ENCODE assay signal across 9 cellular contexts in genomic region chr2:16625201-16625729, GRCh38. TPM values are rescaled to one million over a fixed set of nuclear protein-coding genes. Genes with fewer than 3 reads are reported as not detected.
A peak's percentile ranks its signal among the peaks of the same experiment; 100 is the strongest.
DNase-seq lines count a peak whose midpoint lies in the region; ATAC-seq, FAIRE-seq and TF ChIP-seq lines count a peak whose summit lies in the region.
"Had no signal": no experiment of that assay in that cellular context is flagged by ENCODE, and none has a peak within 500 bp of the region (broad histone marks: within the 10 kb centered on the region; RNA-seq: fewer than 3 reads in every experiment).

No MANE protein-coding gene starts in this region.

- no peak overlapping the region for H2AFZ ChIP-seq in PC-9

- CTCF ChIA-PET in PC-9 (lab: Charles Lee) = no interaction called here

- intact Hi-C loops in PC-9 (cut with micrococcal nuclease; ENCODE audit: unreplicated experiment) = no loop called here
- intact Hi-C loops in kidney (cut with DNase I) = no loop called here

- peak overlapping the region; percentile 93 for H3K27ac Mint-ChIP-seq in stimulated activated naive B cell treated with anti-CD40 and anti-IgM and Interleukin-4, amounts not matched to agents 10 μg/mL and 1 μg/mL and 100 μg/mL, for 72 hours

- no peak for DNase-seq in PC-9
- DNase-seq in right atrium auricular region (ENCODE audit: low spot score) = no peak
- DNase-seq in stimulated activated naive B cell treated with anti-CD40 and anti-IgM and Interleukin-4, amounts not matched to agents 10 μg/mL and 1 μg/mL and 100 μg/mL, for 72 hours = peak; percentile 40
- DNase-seq in kidney glomerular epithelial cell (lab: John Stamatoyannopoulos, UW) = no peak
- DNase-seq in GM19240 (ENCODE audit: insufficient read length, low spot score) = no peak
- DNase-seq in kidney = no peak
- DNase-seq in GOT3 (lab: John Stamatoyannopoulos, UW) = no peak
- DNase-seq: activated CD4-positive, CD25-positive, alpha-beta regulatory T cell had no signal

- TF ChIP-seq CTCF in PC-9 (conservative IDR thresholded peaks at IDR 0.05) = no peak
- TF ChIP-seq CTCF in right atrium auricular region (IDR thresholded peaks at IDR 0.05) = peak in 1 of 2 donors; percentile 15
- TF ChIP-seq CTCF in kidney (IDR thresholded peaks at IDR 0.05; ENCODE audit: borderline replicate concordance, extremely low read depth, insufficient read depth) = no peak

- H3K9ac ChIP-seq in kidney (ENCODE audit: low read length in 2 of 2) = no peak overlapping the region

- H3K36me3 Mint-ChIP-seq in stimulated activated naive B cell treated with anti-CD40 and anti-IgM and Interleukin-4, amounts not matched to agents 10 μg/mL and 1 μg/mL and 100 μg/mL, for 72 hours = peaks cover 25 to 40% of the 10 kb centered on the region in 2 donors

- peaks cover 30% of the 10 kb centered on the region for H3F3A ChIP-seq in PC-9 (ENCODE audit: insufficient read depth, low read depth)

- no peaks in the 10 kb centered on the region for H3K27me3 Mint-ChIP-seq in stimulated activated naive B cell treated with anti-CD40 and anti-IgM and Interleukin-4, amounts not matched to agents 10 μg/mL and 1 μg/mL and 100 μg/mL, for 72 hours

- no peaks in the 10 kb centered on the region for H4K20me1 ChIP-seq in PC-9 (ENCODE audit: insufficient read depth)

- H3K27me3 ChIP-seq in PC-9 (ENCODE audit: insufficient read depth, low read depth) (no peaks in the 10 kb centered on the region), right atrium auricular region (no peaks in the 10 kb centered on the region)

- H3K4me2 ChIP-seq in PC-9 = peak overlapping the region; percentile 44; the same call in 1 of the 2 replicates

- no TSS peak for BruUV-seq in PC-9 (replicated peaks; lab: Mats Ljungman, UMichigan)

- no peak overlapping the region for H3K4me3 ChIP-seq in PC-9
- H3K4me3 ChIP-seq in right atrium auricular region = no peak overlapping the region
- H3K4me3 ChIP-seq in kidney (ENCODE audit: low read length in 2 of 2) = no peak overlapping the region

- H3K9me3 Mint-ChIP-seq in stimulated activated naive B cell treated with anti-CD40 and anti-IgM and Interleukin-4, amounts not matched to agents 10 μg/mL and 1 μg/mL and 100 μg/mL, for 72 hours = no peaks in the 10 kb centered on the region

- no peak for FAIRE-seq in kidney (lab: Jason Lieb, UNC)

- peak overlapping the region; percentile 82; the same call in 1 of the 2 replicates for H3K27ac ChIP-seq in PC-9
- H3K27ac ChIP-seq in right atrium auricular region = peak overlapping the region; percentile 38 to 70
- H3K27ac ChIP-seq in kidney (ENCODE audit: low read depth in 2 of 2, low read length in 2 of 2) = no peak overlapping the region

- peak overlapping the region; percentile 54 to 66 for H3K4me3 Mint-ChIP-seq in stimulated activated naive B cell treated with anti-CD40 and anti-IgM and Interleukin-4, amounts not matched to agents 10 μg/mL and 1 μg/mL and 100 μg/mL, for 72 hours

- peaks cover 88 to 99% of the 10 kb centered on the region in 2 donors for H3K4me1 Mint-ChIP-seq in stimulated activated naive B cell treated with anti-CD40 and anti-IgM and Interleukin-4, amounts not matched to agents 10 μg/mL and 1 μg/mL and 100 μg/mL, for 72 hours

- POLR2A ChIA-PET in PC-9 (lab: Charles Lee; ENCODE audit: unreplicated experiment) = no interaction called here

- no peaks in the 10 kb centered on the region for H3K9me3 ChIP-seq in PC-9 (ENCODE audit: insufficient read depth, low read depth)
- no peaks in the 10 kb centered on the region for H3K9me3 ChIP-seq in right atrium auricular region
- H3K9me3 ChIP-seq in kidney (ENCODE audit: control insufficient read depth in 1 of 2, low read length in 2 of 2) = no peaks in the 10 kb centered on the region

- H3K4me1 ChIP-seq in PC-9 (replicated peaks; ENCODE audit: insufficient read depth) = peaks cover 67% of the 10 kb centered on the region
- peaks cover 0 to 35% of the 10 kb centered on the region in 2 donors for H3K4me1 ChIP-seq in right atrium auricular region
- peaks cover 0 to 11% of the 10 kb centered on the region in 2 donors for H3K4me1 ChIP-seq in kidney (ENCODE audit: control insufficient read depth in 1 of 2, insufficient read depth in 1 of 2, low read depth in 1 of 2, low read length in 2 of 2)

- ATAC-seq in HG02678 (IDR thresholded peaks at IDR 0.05; ENCODE audit: unreplicated experiment) = peak; percentile 6
- peak; percentile 68 to 74 for ATAC-seq in stimulated activated naive B cell treated with anti-CD40 and anti-IgM and Interleukin-4, amounts not matched to agents 10 μg/mL and 1 μg/mL and 100 μg/mL, for 72 hours (replicated peaks)

- H3K79me2 ChIP-seq in PC-9 (ENCODE audit: low read depth) = no peaks in the 10 kb centered on the region

- H3K36me3 ChIP-seq in PC-9 (ENCODE audit: low read depth) (no peaks in the 10 kb centered on the region), right atrium auricular region (peaks cover 4% of the 10 kb centered on the region), kidney (ENCODE audit: control insufficient read depth in 1 of 2, insufficient read depth in 2 of 2, low read length in 2 of 2) (no peaks in the 10 kb centered on the region)

- no peaks in the 10 kb centered on the region for H3K9me2 ChIP-seq in PC-9 (ENCODE audit: insufficient read depth)

RNA-seq across cellular contexts. Expression of gene CYRIA, which starts 40.4 kb away (rescaled TPM):
- total RNA-seq in PC-9 (2021) (3.9 and 4.0 TPM in 2 replicates), right atrium auricular region (1 to 10 TPM; 1.7 to 2.8 TPM), kidney (11.8 TPM)
- 1.0 TPM for polyA plus RNA-seq in kidney (ENCODE audit: insufficient read depth, low read depth, low replicate concordance)

Comparison
In these comparisons a context has a peak if more than half of its experiments do, and no peak if none do; other contexts are left out.
1. H3K27ac ChIP-seq: peak in PC-9 (single experiment) and right atrium auricular region (2 of 2); none in kidney (0 of 2).